ENCODE assay signal across 30 cellular contexts in the genomic region with DNA sequence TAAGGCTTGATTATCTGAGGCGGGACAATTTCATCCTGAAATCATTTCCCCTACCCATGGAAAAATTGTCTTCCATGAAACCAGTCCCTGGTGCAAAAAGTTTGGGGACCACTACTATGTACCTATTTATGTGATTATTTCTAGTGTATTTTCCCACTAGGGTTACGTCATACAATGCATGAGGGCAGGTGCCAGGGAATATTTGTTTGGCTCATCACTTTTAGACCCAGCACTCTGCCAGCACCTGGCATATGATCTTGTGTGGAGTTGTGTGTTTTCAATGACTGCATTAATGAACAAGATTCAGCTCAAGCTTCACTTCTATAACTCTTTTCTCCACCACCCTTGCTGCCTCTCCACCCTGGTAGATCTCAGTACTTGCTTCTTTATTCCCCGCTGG.
"Had no signal": no experiment of that assay in that cellular context is flagged by ENCODE, and none has a peak within 500 bp of the region (broad histone marks: within the 10 kb centered on the region; RNA-seq: fewer than 3 reads in every experiment).

No MANE protein-coding gene starts in this region.

- H3K9ac ChIP-seq: parathyroid adenoma had no signal

- H3K9me3 ChIP-seq: neutrophil, ovary, psoas muscle, thoracic aorta, thyroid gland, tibial nerve, upper lobe of left lung, vagina had no signal

- H3K4me1 ChIP-seq: parathyroid adenoma, psoas muscle, spleen, thyroid gland, tibial nerve, upper lobe of left lung, vagina had no signal

- H3K4me3 ChIP-seq: ovary, psoas muscle, skin epidermis, smooth muscle cell, spleen, thoracic aorta, thyroid gland, tibial nerve, upper lobe of left lung, vagina had no signal

- H3K4me2 ChIP-seq: smooth muscle cell had no signal

- H3K79me2 ChIP-seq: parathyroid adenoma had no signal

- ATAC-seq: naive thymus-derived CD8-positive, alpha-beta T cell; natural killer cell treated with Interleukin-12 subunit alpha and Interleukin-12 subunit beta and Interleukin-15 and Interleukin-18, amount 100 ng/mL, for 72 hours; psoas muscle; right cardiac atrium; sciatic nerve; stimulated activated memory B cell treated with anti-CD40 and anti-IgM and Interleukin-4, amounts not matched to agents 10 μg/mL and 1 μg/mL and 100 μg/mL, for 72 hours; stimulated activated naive CD8-positive, alpha-beta T cell treated with anti-CD3 and anti-CD28 coated beads, Interleukin-15, amount 100 ng/mL, for 72 hours; stimulated activated naive CD8-positive, alpha-beta T cell treated with anti-CD3 and anti-CD28 coated beads, Interleukin-15, Interleukin-2, amounts not matched to agents 100 U/mL and 50 U/mL, for 24 hours had no signal

- H3K27me3 ChIP-seq: ovary, thyroid gland, tibial nerve, upper lobe of left lung, vagina had no signal

- H2AFZ ChIP-seq: parathyroid adenoma had no signal

- H3K27ac ChIP-seq: neutrophil, ovary, parathyroid adenoma, psoas muscle, skin epidermis, spleen, thoracic aorta, thyroid gland, tibial nerve, upper lobe of left lung, vagina had no signal

- H3K36me3 ChIP-seq: neutrophil, ovary, spleen, thoracic aorta, thyroid gland, tibial nerve, upper lobe of left lung, vagina had no signal

- DNase-seq: naive B cell; naive thymus-derived CD8-positive, alpha-beta T cell; nephron progenitor cell; nucleus accumbens; ovary; posterior cingulate gyrus; psoas muscle; right cardiac atrium; spleen; stimulated activated CD4-positive, alpha-beta T cell treated with anti-CD3 and anti-CD28 coated beads, Interleukin-12 subunit alpha, Interleukin-12 subunit beta, amount 100 ng/mL, for 4 hours; stimulated activated CD4-positive, alpha-beta T cell treated with anti-CD3 and anti-CD28 coated beads, Interleukin-1b, Interleukin-23, amount 100 ng/mL, for 48 hours; stimulated activated CD4-positive, alpha-beta T cell treated with anti-CD3 and anti-CD28 coated beads, Interleukin-4, amount 100 ng/mL, for 1 hour; stimulated activated CD4-positive, alpha-beta T cell treated with anti-CD3 and anti-CD28 coated beads, Interleukin-4, amount 100 ng/mL, for 4 hours; stimulated activated CD8-positive, alpha-beta memory T cell treated with anti-CD3 and anti-CD28 coated beads, Interleukin-4, amount 100 ng/mL, for 48 hours; stimulated activated naive CD4-positive, alpha-beta T cell; stimulated activated naive CD8-positive, alpha-beta T cell treated with anti-CD3 and anti-CD28 coated beads, Interleukin-15, amount 100 ng/mL, for 72 hours; stimulated activated naive CD8-positive, alpha-beta T cell treated with anti-CD3 and anti-CD28 coated beads, Interleukin-15, Interleukin-2, amounts not matched to agents 100 U/mL and 50 U/mL, for 24 hours; thyroid gland; trophoblast cell; upper lobe of left lung had no signal
